ENCODE assay signal across 8 cellular contexts in genomic region chr14:100524933-100525243, GRCh38.
DNase-seq lines count a peak whose midpoint lies in the region; ATAC-seq, FAIRE-seq and TF ChIP-seq lines count a peak whose summit lies in the region.

No MANE protein-coding gene starts in this region.

- intact Hi-C loops in activated CD4-positive, alpha-beta T cell treated with anti-CD3 and anti-CD28 coated beads for 36 hours (cut with DNase I, micrococcal nuclease), result loop anchor here (1.0 to 10.0 kb wide), 4 partner anchors 120 to 143 kb away; no protein-coding TSS in a partner anchor
- intact Hi-C loops in endothelial cell of umbilical vein (cut with micrococcal nuclease) (loop anchor here (1.0 to 2.0 kb wide), 3 partner anchors 120 to 140 kb away; no protein-coding TSS in a partner anchor), posterior vena cava (cut with DNase I) (no loop called here)

- FAIRE-seq in endothelial cell of umbilical vein (lab: Jason Lieb, UNC), result no peak

- no peaks in the 10 kb centered on the region for H3K9me3 ChIP-seq in endothelial cell of umbilical vein (replicated peaks; ENCODE audit: control insufficient read depth, insufficient read depth, low read length)

- no peak overlapping the region for H3K4me3 Mint-ChIP-seq in activated CD4-positive, alpha-beta T cell treated with anti-CD3 and anti-CD28 coated beads for 36 hours

- dilution Hi-C loops in endothelial cell of umbilical vein (cut with MboI; ENCODE audit: extremely low pct_ligation_motif_present, low sequenced_read_pairs), result no loop called here

- no peaks in the 10 kb centered on the region for H3K4me1 Mint-ChIP-seq in activated CD4-positive, alpha-beta T cell treated with anti-CD3 and anti-CD28 coated beads for 36 hours

- H3K4me1 ChIP-seq in endothelial cell of umbilical vein (ENCODE audit: control insufficient read depth, extremely low read depth, insufficient read depth, low read length), result no peaks in the 10 kb centered on the region

- H3K27ac Mint-ChIP-seq in activated CD4-positive, alpha-beta T cell treated with anti-CD3 and anti-CD28 coated beads for 36 hours, result no peak overlapping the region

- POLR2A ChIA-PET in activated CD4-positive, alpha-beta T cell treated with anti-CD3 and anti-CD28 coated beads for 36 hours (lab: Charles Lee), result no interaction called here
- POLR2A ChIA-PET in endothelial cell of umbilical vein (lab: Charles Lee) (no interaction called here), RWPE1 (lab: Yijun Ruan, JAX; ENCODE audit: low non-redundant PET) (no interaction called here)

- no peaks in the 10 kb centered on the region for H3K27me3 ChIP-seq in endothelial cell of umbilical vein (ENCODE audit: control insufficient read depth in 2 of 2, insufficient read depth in 2 of 2, low read length in 2 of 2)

- H3K36me3 ChIP-seq in endothelial cell of umbilical vein (ENCODE audit: control insufficient read depth in 2 of 2, extremely low read depth in 1 of 2, insufficient read depth in 2 of 2, low read length in 2 of 2), result peaks cover 0 to 2% of the 10 kb centered on the region in 2 experiments

- no peak overlapping the region for H3K27ac ChIP-seq in endothelial cell of umbilical vein (ENCODE audit: insufficient read depth, low read depth, low read length)
- H3K27ac ChIP-seq in RWPE1, result no peak overlapping the region

- no peak for TF ChIP-seq POLR2A in endothelial cell of umbilical vein (IDR thresholded peaks at IDR 0.05; ENCODE audit: low read depth, low read length)

- H3K79me2 ChIP-seq in endothelial cell of umbilical vein (ENCODE audit: control insufficient read depth, insufficient read depth, low read length), result no peaks in the 10 kb centered on the region

- CTCF ChIA-PET in activated CD4-positive, alpha-beta T cell treated with anti-CD3 and anti-CD28 coated beads for 36 hours (lab: Charles Lee), result interaction anchor here (0.5 to 4.0 kb wide), 14 partner anchors 9 to 131 kb away, joined by 3 to 57 read pairs (median 3); no protein-coding TSS in a partner anchor
- CTCF ChIA-PET in endothelial cell of umbilical vein (lab: Charles Lee) (interaction anchor here (0.8 to 3.6 kb wide), 16 partner anchors 9 to 710 kb away, joined by 3 to 40 read pairs (median 4); no protein-coding TSS in a partner anchor), RWPE1 (lab: Yijun Ruan, JAX) (interaction anchor here (0.6 to 0.7 kb wide), 2 partner anchors 83 to 105 kb away, joined by 3 read pairs; no protein-coding TSS in a partner anchor)

- ATAC-seq in activated CD4-positive, alpha-beta T cell treated with anti-CD3 and anti-CD28 coated beads for 36 hours, result peak; percentile 65
- no peak for ATAC-seq in HG02870 (IDR thresholded peaks at IDR 0.05; ENCODE audit: unreplicated experiment)

- DNase-seq in activated CD4-positive, alpha-beta T cell treated with anti-CD3 and anti-CD28 coated beads for 36 hours, result peak; percentile 74
- no peak for DNase-seq in activated CD4-positive, alpha-beta T cell treated with anti-CD3 and anti-CD28 coated beads, Interleukin-2, amount 50 U/mL, for 4 hours
- DNase-seq in NOMO-1 treated with DMSO at 0.1 percent for 48 hours (lab: John Stamatoyannopoulos, UW; ENCODE audit: unreplicated experiment), result peak; percentile 37
- no peak for DNase-seq in endothelial cell of umbilical vein (ENCODE audit: low read depth, low spot score)
- peak; percentile 73 for DNase-seq in posterior vena cava (ENCODE audit: low spot score)
- no peak for DNase-seq in NCI-H187 (lab: John Stamatoyannopoulos, UW)
- DNase-seq in RWPE1 (ENCODE audit: low spot score), result no peak

- H4K20me1 ChIP-seq in endothelial cell of umbilical vein (replicated peaks; ENCODE audit: control insufficient read depth, extremely low read depth, insufficient read depth, low read length), result no peaks in the 10 kb centered on the region

- no peak overlapping the region for H3K4me3 ChIP-seq in endothelial cell of umbilical vein (replicated peaks in 1 of 3; ENCODE audit: insufficient read depth in 1 of 3, low read depth in 1 of 3, low read length in 3 of 3)

- no peaks in the 10 kb centered on the region for H3K36me3 Mint-ChIP-seq in activated CD4-positive, alpha-beta T cell treated with anti-CD3 and anti-CD28 coated beads for 36 hours (ENCODE audit: low read depth)

- no TSS peak for BruUV-seq in endothelial cell of umbilical vein (replicated peaks; lab: Mats Ljungman, UMichigan)

- no peak overlapping the region for H3K4me2 ChIP-seq in endothelial cell of umbilical vein (ENCODE audit: insufficient read depth, low read length)

- no peak overlapping the region for H3K9ac ChIP-seq in endothelial cell of umbilical vein (replicated peaks; ENCODE audit: extremely low read depth, insufficient read depth, low read length)

- no peaks in the 10 kb centered on the region for H3K9me1 ChIP-seq in endothelial cell of umbilical vein (replicated peaks; ENCODE audit: control insufficient read depth, extremely low read depth, insufficient read depth, low read length)

- TF ChIP-seq CTCF in endothelial cell of umbilical vein (IDR thresholded peaks at IDR 0.05; ENCODE audit: extremely low read depth in 1 of 2, insufficient read depth in 1 of 2, low read depth in 1 of 2, low read length in 2 of 2) (peak; percentile 13 to 41), RWPE1 (conservative IDR thresholded peaks at IDR 0.05; ENCODE audit: low read depth) (no peak)

- no peaks in the 10 kb centered on the region for H3K9me3 Mint-ChIP-seq in activated CD4-positive, alpha-beta T cell treated with anti-CD3 and anti-CD28 coated beads for 36 hours (ENCODE audit: low read depth)

- no peaks in the 10 kb centered on the region for H3K27me3 Mint-ChIP-seq in activated CD4-positive, alpha-beta T cell treated with anti-CD3 and anti-CD28 coated beads for 36 hours

- H2AFZ ChIP-seq in endothelial cell of umbilical vein (ENCODE audit: low read depth, low read length), result no peak overlapping the region

TF ChIP-seq in endothelial cell of umbilical vein, 7 proteins besides CTCF, POLR2A, EP300 and RAD21:
- TF ChIP-seq GATA2 (IDR thresholded peaks at IDR 0.05; ENCODE audit: insufficient read depth, insufficient read length, low read depth, low read length) (no peak), JUN (IDR thresholded peaks at IDR 0.05; ENCODE audit: borderline replicate concordance, insufficient read depth, insufficient read length, low read depth) (no peak), MAX (IDR thresholded peaks at IDR 0.05; ENCODE audit: insufficient read depth, insufficient read length) (no peak), POLR2AphosphoS5 (IDR thresholded peaks at IDR 0.05; ENCODE audit: insufficient read depth, low read depth, low read length) (no peak), EZH2 (IDR thresholded peaks at IDR 0.05; ENCODE audit: borderline replicate concordance, low read depth, low read length, severe bottlenecking) (no peak), MYC (IDR thresholded peaks at IDR 0.05; ENCODE audit: low read depth, low read length) (no peak), FOS (IDR thresholded peaks at IDR 0.05; ENCODE audit: borderline replicate concordance, insufficient read depth, low read length) (no peak)
TF ChIP-seq in endothelial cell of umbilical vein: peak in this region for 0.

Comparison
In these comparisons a context has a peak if more than half of its experiments do, and no peak if none do; other contexts are left out.
1. DNase-seq: peak in activated CD4-positive, alpha-beta T cell treated with anti-CD3 and anti-CD28 coated beads for 36 hours (single experiment), NOMO-1 treated with DMSO at 0.1 percent for 48 hours (single experiment) and posterior vena cava (single experiment); none in activated CD4-positive, alpha-beta T cell treated with anti-CD3 and anti-CD28 coated beads, Interleukin-2, amount 50 U/mL, for 4 hours (0 of 2), endothelial cell of umbilical vein (single experiment), NCI-H187 (0 of 2) and RWPE1 (single experiment).
2. intact Hi-C loops: an anchor here in activated CD4-positive, alpha-beta T cell treated with anti-CD3 and anti-CD28 coated beads for 36 hours (1.0 to 10.0 kb wide) and endothelial cell of umbilical vein (1.0 to 2.0 kb wide); none called in posterior vena cava.